Comparison of ENCODE assay signal across 8 cellular contexts in genomic region chr1:67760030-67760821, GRCh38.
DNase-seq lines count a peak whose midpoint lies in the region; ATAC-seq and TF ChIP-seq lines count a peak whose summit lies in the region.

No MANE protein-coding gene starts in this region.

- peaks cover 9 to 15% of the 10 kb centered on the region in 2 donors for H3K4me1 ChIP-seq in left lung

- H3K27ac ChIP-seq in AG04450 (ENCODE audit: low read depth, low read length) = peak overlapping the region; percentile 49
- peak overlapping the region in 1 of 2 donors; percentile 41 for H3K27ac ChIP-seq in left lung

- CTCF ChIA-PET in AG04450 (lab: Charles Lee) = interaction anchor here (0.6 to 11.2 kb wide), 100 partner anchors 9 to 807 kb away, joined by 3 to 456 read pairs (median 5); partner anchors contain the start of gene GADD45A

- TF ChIP-seq CTCF in AG04450 (IDR thresholded peaks at IDR 0.05; ENCODE audit: low read depth, low read length) = peak; percentile 88
- TF ChIP-seq CTCF in left lung (IDR thresholded peaks at IDR 0.05) = peak; percentile 87 to 93

- no peak overlapping the region for H3K4me3 ChIP-seq in AG04450 (ENCODE audit: low read depth, low read length)
- H3K4me3 ChIP-seq in left lung = no peak overlapping the region

- H3K9me3 ChIP-seq in AG04450 (ENCODE audit: control insufficient read depth, insufficient read depth, low read length) = no peaks in the 10 kb centered on the region
- H3K9me3 ChIP-seq in left lung = no peaks in the 10 kb centered on the region

- DNase-seq in AG04450 (ENCODE audit: low read depth, low spot score) (no peak), NCI-H2107 (lab: John Stamatoyannopoulos, UW) (peak; percentile 18), cerebellum (ENCODE audit: low spot score) (peak; percentile 48), left lung (peak in 1 of 2 donors; percentile 44)
- peak; percentile 28 for DNase-seq in activated CD4-positive, CD25-positive, alpha-beta regulatory T cell treated with anti-CD3 and anti-CD28 coated beads, Interleukin-2, amount 50 U/mL, for 16 hours (ENCODE audit: low read depth, low spot score)
- DNase-seq in stimulated activated CD4-positive, alpha-beta T cell treated with anti-CD3 and anti-CD28 coated beads, TNF-alpha, amount 100 ng/mL, for 1 hour (ENCODE audit: low read depth in 3 of 3, low spot score in 1 of 3) = peak; percentile 10 to 48 (median 21)

- H3K27me3 ChIP-seq in AG04450 (ENCODE audit: control insufficient read depth, insufficient read depth, low read length) (no peaks in the 10 kb centered on the region), left lung (peaks cover 0 to 8% of the 10 kb centered on the region in 2 donors)

- POLR2A ChIA-PET in AG04450 (lab: Yijun Ruan, JAX) = interaction anchor here (0.6 to 2.5 kb wide), 5 partner anchors 74 to 228 kb away, joined by 3 to 16 read pairs (median 4); partner anchors contain the start of gene GADD45A

- peak; percentile 100 for ATAC-seq in GM18520 (IDR thresholded peaks at IDR 0.05; ENCODE audit: unreplicated experiment)
- ATAC-seq in HG02981 (IDR thresholded peaks at IDR 0.05; ENCODE audit: unreplicated experiment) = peak; percentile 100
- ATAC-seq in left lung = peak; percentile 82

- no peaks in the 10 kb centered on the region for H3K36me3 ChIP-seq in left lung

- intact Hi-C loops in left lung (cut with DNase I) = no loop called here
